1 cellular context compared by ENCODE assay signal in the genomic region with DNA sequence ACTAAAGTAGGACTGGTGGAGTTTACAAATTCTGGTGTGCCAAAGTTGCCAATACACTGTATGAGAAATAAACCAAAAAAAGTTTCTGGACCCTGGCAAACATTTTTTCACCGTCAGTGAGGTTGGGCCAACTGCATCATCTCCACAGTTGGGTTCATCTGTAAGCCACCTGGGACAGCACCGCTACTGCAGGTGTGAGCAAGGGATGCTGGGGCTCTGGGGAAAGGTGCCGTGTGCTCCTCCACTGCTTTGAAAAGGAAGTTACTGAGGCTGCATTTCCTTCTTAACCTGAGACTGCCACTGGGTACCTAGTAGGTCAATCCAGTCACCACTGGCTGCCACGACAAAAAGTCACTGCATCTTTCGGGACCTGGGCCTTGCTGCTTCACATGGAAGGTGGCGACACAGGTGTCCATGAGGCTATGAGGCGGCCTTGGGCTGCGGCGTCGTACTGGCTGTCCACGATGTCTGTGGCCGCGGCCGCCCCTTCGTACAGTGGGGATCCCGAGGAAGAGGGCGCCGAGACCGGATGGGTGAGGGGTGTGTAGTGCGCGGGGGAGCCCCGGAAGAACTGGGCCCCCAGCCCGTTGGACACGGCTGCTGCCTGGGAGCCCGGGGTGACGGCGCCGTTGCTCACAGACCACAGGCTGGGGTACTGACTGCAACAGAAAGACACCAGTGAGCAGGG.
TF ChIP-seq lines count a peak whose summit lies in the region.

No MANE protein-coding gene starts in this region.

TF ChIP-seq in WTC11, 78 proteins besides CTCF, POLR2A, EP300 and RAD21:
- TF ChIP-seq, protein P1, sequence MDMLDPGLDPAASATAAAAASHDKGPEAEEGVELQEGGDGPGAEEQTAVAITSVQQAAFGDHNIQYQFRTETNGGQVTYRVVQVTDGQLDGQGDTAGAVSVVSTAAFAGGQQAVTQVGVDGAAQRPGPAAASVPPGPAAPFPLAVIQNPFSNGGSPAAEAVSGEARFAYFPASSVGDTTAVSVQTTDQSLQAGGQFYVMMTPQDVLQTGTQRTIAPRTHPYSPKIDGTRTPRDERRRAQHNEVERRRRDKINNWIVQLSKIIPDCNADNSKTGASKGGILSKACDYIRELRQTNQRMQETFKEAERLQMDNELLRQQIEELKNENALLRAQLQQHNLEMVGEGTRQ (CRISPR knock-in tag; IDR thresholded peaks at IDR 0.05), result no peak
- TF ChIP-seq, protein P2, sequence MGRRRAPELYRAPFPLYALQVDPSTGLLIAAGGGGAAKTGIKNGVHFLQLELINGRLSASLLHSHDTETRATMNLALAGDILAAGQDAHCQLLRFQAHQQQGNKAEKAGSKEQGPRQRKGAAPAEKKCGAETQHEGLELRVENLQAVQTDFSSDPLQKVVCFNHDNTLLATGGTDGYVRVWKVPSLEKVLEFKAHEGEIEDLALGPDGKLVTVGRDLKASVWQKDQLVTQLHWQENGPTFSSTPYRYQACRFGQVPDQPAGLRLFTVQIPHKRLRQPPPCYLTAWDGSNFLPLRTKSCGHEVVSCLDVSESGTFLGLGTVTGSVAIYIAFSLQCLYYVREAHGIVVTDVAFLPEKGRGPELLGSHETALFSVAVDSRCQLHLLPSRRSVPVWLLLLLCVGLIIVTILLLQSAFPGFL (CRISPR knock-in tag; IDR thresholded peaks at IDR 0.05; ENCODE audit: borderline replicate concordance), result no peak
- TF ChIP-seq, protein P3, sequence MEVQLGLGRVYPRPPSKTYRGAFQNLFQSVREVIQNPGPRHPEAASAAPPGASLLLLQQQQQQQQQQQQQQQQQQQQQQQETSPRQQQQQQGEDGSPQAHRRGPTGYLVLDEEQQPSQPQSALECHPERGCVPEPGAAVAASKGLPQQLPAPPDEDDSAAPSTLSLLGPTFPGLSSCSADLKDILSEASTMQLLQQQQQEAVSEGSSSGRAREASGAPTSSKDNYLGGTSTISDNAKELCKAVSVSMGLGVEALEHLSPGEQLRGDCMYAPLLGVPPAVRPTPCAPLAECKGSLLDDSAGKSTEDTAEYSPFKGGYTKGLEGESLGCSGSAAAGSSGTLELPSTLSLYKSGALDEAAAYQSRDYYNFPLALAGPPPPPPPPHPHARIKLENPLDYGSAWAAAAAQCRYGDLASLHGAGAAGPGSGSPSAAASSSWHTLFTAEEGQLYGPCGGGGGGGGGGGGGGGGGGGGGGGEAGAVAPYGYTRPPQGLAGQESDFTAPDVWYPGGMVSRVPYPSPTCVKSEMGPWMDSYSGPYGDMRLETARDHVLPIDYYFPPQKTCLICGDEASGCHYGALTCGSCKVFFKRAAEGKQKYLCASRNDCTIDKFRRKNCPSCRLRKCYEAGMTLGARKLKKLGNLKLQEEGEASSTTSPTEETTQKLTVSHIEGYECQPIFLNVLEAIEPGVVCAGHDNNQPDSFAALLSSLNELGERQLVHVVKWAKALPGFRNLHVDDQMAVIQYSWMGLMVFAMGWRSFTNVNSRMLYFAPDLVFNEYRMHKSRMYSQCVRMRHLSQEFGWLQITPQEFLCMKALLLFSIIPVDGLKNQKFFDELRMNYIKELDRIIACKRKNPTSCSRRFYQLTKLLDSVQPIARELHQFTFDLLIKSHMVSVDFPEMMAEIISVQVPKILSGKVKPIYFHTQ (CRISPR knock-in tag; IDR thresholded peaks at IDR 0.05), result no peak
- TF ChIP-seq ZNF317 (CRISPR knock-in tag; IDR thresholded peaks at IDR 0.05; ENCODE audit: borderline replicate concordance, low read depth) (no peak), ETV6 (CRISPR knock-in tag; IDR thresholded peaks at IDR 0.05) (no peak), ATF1 (CRISPR knock-in tag; IDR thresholded peaks at IDR 0.05) (no peak), PRRX2 (CRISPR knock-in tag; IDR thresholded peaks at IDR 0.05) (no peak), SP1 (CRISPR knock-in tag; conservative IDR thresholded peaks at IDR 0.05) (no peak), ZNF671 (CRISPR knock-in tag; IDR thresholded peaks at IDR 0.05) (no peak), SOX15 (CRISPR knock-in tag; IDR thresholded peaks at IDR 0.05) (no peak), SMAD3 (CRISPR knock-in tag; IDR thresholded peaks at IDR 0.05; ENCODE audit: borderline replicate concordance) (no peak), JAZF1 (CRISPR knock-in tag; IDR thresholded peaks at IDR 0.05) (no peak), NR3C1 (CRISPR knock-in tag; conservative IDR thresholded peaks at IDR 0.05; ENCODE audit: low read depth) (no peak), OVOL2 (CRISPR knock-in tag; IDR thresholded peaks at IDR 0.05; ENCODE audit: borderline replicate concordance) (no peak), CREM (CRISPR knock-in tag; IDR thresholded peaks at IDR 0.05) (no peak)
- TF ChIP-seq, protein P4, sequence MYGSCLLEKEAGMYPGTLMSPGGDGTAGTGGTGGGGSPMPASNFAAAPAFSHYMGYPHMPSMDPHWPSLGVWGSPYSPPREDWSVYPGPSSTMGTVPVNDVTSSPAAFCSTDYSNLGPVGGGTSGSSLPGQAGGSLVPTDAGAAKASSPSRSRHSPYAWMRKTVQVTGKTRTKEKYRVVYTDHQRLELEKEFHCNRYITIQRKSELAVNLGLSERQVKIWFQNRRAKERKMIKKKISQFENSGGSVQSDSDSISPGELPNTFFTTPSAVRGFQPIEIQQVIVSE (CRISPR knock-in tag; IDR thresholded peaks at IDR 0.05; ENCODE audit: borderline replicate concordance), result no peak
- TF ChIP-seq, protein P5, sequence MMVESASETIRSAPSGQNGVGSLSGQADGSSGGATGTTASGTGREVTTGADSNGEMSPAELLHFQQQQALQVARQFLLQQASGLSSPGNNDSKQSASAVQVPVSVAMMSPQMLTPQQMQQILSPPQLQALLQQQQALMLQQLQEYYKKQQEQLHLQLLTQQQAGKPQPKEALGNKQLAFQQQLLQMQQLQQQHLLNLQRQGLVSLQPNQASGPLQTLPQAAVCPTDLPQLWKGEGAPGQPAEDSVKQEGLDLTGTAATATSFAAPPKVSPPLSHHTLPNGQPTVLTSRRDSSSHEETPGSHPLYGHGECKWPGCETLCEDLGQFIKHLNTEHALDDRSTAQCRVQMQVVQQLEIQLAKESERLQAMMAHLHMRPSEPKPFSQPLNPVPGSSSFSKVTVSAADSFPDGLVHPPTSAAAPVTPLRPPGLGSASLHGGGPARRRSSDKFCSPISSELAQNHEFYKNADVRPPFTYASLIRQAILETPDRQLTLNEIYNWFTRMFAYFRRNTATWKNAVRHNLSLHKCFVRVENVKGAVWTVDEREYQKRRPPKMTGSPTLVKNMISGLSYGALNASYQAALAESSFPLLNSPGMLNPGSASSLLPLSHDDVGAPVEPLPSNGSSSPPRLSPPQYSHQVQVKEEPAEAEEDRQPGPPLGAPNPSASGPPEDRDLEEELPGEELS (CRISPR knock-in tag; IDR thresholded peaks at IDR 0.05), result no peak
- TF ChIP-seq, protein P6, sequence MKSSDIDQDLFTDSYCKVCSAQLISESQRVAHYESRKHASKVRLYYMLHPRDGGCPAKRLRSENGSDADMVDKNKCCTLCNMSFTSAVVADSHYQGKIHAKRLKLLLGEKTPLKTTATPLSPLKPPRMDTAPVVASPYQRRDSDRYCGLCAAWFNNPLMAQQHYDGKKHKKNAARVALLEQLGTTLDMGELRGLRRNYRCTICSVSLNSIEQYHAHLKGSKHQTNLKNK (CRISPR knock-in tag; IDR thresholded peaks at IDR 0.05), result no peak
- TF ChIP-seq, protein P7, sequence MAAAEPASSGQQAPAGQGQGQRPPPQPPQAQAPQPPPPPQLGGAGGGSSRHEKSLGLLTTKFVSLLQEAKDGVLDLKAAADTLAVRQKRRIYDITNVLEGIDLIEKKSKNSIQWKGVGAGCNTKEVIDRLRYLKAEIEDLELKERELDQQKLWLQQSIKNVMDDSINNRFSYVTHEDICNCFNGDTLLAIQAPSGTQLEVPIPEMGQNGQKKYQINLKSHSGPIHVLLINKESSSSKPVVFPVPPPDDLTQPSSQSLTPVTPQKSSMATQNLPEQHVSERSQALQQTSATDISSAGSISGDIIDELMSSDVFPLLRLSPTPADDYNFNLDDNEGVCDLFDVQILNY (CRISPR knock-in tag; IDR thresholded peaks at IDR 0.05), result no peak
